In genomic region chr2:113198790-113199612, GRCh38 we compare ENCODE assay signal across 8 cellular contexts. TPM values are rescaled to one million over a fixed set of nuclear protein-coding genes. Genes with fewer than 3 reads are reported as not detected.
DNase-seq lines count a peak whose midpoint lies in the region; ATAC-seq and TF ChIP-seq lines count a peak whose summit lies in the region.

No MANE protein-coding gene starts in this region.

- DNase-seq in GM10266 (ENCODE audit: extremely low spot score) (peak; percentile 91), NCI-H2227 (lab: John Stamatoyannopoulos, UW; ENCODE audit: unreplicated experiment) (peak; percentile 93), dermis microvascular lymphatic vessel endothelial cell (ENCODE audit: low read depth in 2 of 2) (peak; percentile 23 to 67), right lobe of liver (peak; percentile 90 to 93 (median 91)), NOMO-1 (lab: John Stamatoyannopoulos, UW; ENCODE audit: unreplicated experiment in 2 of 2) (no peak)
- peak; percentile 85 for DNase-seq in activated CD4-positive, alpha-beta memory T cell treated with anti-CD3 and anti-CD28 coated beads for 36 hours
- peak; percentile 83 for DNase-seq in stimulated activated CD4-positive, alpha-beta T cell treated with anti-CD3 and anti-CD28 coated beads, Interleukin-4, amount 100 ng/mL, for 24 hours

- H3K36me3 ChIP-seq in right lobe of liver = peaks cover 0 to 30% (median 8%) of the 10 kb centered on the region in 4 donors

- CTCF ChIA-PET in activated CD4-positive, alpha-beta memory T cell treated with anti-CD3 and anti-CD28 coated beads for 36 hours (lab: Charles Lee) = interaction anchor here (0.6 to 16.4 kb wide), 34 partner anchors 10 to 192 kb away, joined by 3 to 308 read pairs (median 4); partner anchors contain the start of gene PSD4

- H3K27ac Mint-ChIP-seq in activated CD4-positive, alpha-beta memory T cell treated with anti-CD3 and anti-CD28 coated beads for 36 hours = peak overlapping the region; percentile 58

- no peaks in the 10 kb centered on the region for H3K9me3 Mint-ChIP-seq in activated CD4-positive, alpha-beta memory T cell treated with anti-CD3 and anti-CD28 coated beads for 36 hours

- H3K4me3 Mint-ChIP-seq in activated CD4-positive, alpha-beta memory T cell treated with anti-CD3 and anti-CD28 coated beads for 36 hours = no peak overlapping the region

- peaks cover 26% of the 10 kb centered on the region for H3K4me1 Mint-ChIP-seq in activated CD4-positive, alpha-beta memory T cell treated with anti-CD3 and anti-CD28 coated beads for 36 hours (ENCODE audit: low read depth)

- H3K27me3 ChIP-seq in right lobe of liver = no peaks in the 10 kb centered on the region

- H3K27ac ChIP-seq in right lobe of liver = peak overlapping the region; percentile 83 to 90 (median 88)

- H3K36me3 Mint-ChIP-seq in activated CD4-positive, alpha-beta memory T cell treated with anti-CD3 and anti-CD28 coated beads for 36 hours = peaks cover 65% of the 10 kb centered on the region

- H3K4me1 ChIP-seq in right lobe of liver = peaks cover 0 to 14% (median 9%) of the 10 kb centered on the region in 4 donors

- TF ChIP-seq POLR2A in right lobe of liver (IDR thresholded peaks at IDR 0.05) = peak; percentile 80

- POLR2A ChIA-PET in activated CD4-positive, alpha-beta memory T cell treated with anti-CD3 and anti-CD28 coated beads for 36 hours (lab: Charles Lee) = interaction anchor here (0.7 to 3.3 kb wide), 6 partner anchors 19 to 62 kb away, joined by 3 to 21 read pairs (median 4); partner anchors contain the start of gene PSD4

- no peaks in the 10 kb centered on the region for H3K27me3 Mint-ChIP-seq in activated CD4-positive, alpha-beta memory T cell treated with anti-CD3 and anti-CD28 coated beads for 36 hours

- no peaks in the 10 kb centered on the region for H3K9me3 ChIP-seq in right lobe of liver

- peak overlapping the region; percentile 72 to 85 (median 80) for H3K4me3 ChIP-seq in right lobe of liver

- 2% methylated on average over 9 of the region's 79 CpGs for WGBS in right lobe of liver (ENCODE audit: insufficient coverage, low coverage, low lambda C conversion rate, missing lambda C conversion rate)

- intact Hi-C loops in activated CD4-positive, alpha-beta memory T cell treated with anti-CD3 and anti-CD28 coated beads for 36 hours (cut with micrococcal nuclease) = loop anchor here (1.0 kb wide), 2 partner anchors 62 to 119 kb away; no protein-coding TSS in a partner anchor
- intact Hi-C loops in right lobe of liver (cut with DNase I) = loop anchor here (5.0 to 10.0 kb wide), 2 partner anchors 62 to 64 kb away; no protein-coding TSS in a partner anchor

- peak; percentile 79 for TF ChIP-seq CTCF in GM10266 (IDR thresholded peaks at IDR 0.05; ENCODE audit: control insufficient read depth, insufficient read depth, low read depth, missing control alignments)
- peak; percentile 95 to 99 (median 97) for TF ChIP-seq CTCF in right lobe of liver (IDR thresholded peaks at IDR 0.05)

- ATAC-seq in HG02798 (IDR thresholded peaks at IDR 0.05; ENCODE audit: poor library complexity, unreplicated experiment) (peak; percentile 83), right lobe of liver (peak; percentile 77 to 91 (median 86))

RNA-seq across cellular contexts. Expression of gene PSD4, which starts 25.2 kb away (rescaled TPM):
- total RNA-seq in activated CD4-positive, alpha-beta memory T cell treated with anti-CD3 and anti-CD28 coated beads for 36 hours = 100 to 1,000 TPM; 156 to 170 TPM
- total RNA-seq in dermis microvascular lymphatic vessel endothelial cell (0.39 and 0.51 TPM in 2 replicates), right lobe of liver (10 to 100 TPM; 38.0 to 77.8 (median 58.7) TPM)

Comparison
In these comparisons a context has a peak if more than half of its experiments do, and no peak if none do; other contexts are left out.
1. DNase-seq: peak in GM10266 (single experiment), NCI-H2227 (single experiment), activated CD4-positive, alpha-beta memory T cell treated with anti-CD3 and anti-CD28 coated beads for 36 hours (single experiment), dermis microvascular lymphatic vessel endothelial cell (2 of 2), right lobe of liver (3 of 3) and stimulated activated CD4-positive, alpha-beta T cell treated with anti-CD3 and anti-CD28 coated beads, Interleukin-4, amount 100 ng/mL, for 24 hours (single experiment); none in NOMO-1 (0 of 2).
2. RNA of gene PSD4, which starts 25.2 kb away (total RNA-seq): 156 to 170 TPM in activated CD4-positive, alpha-beta memory T cell treated with anti-CD3 and anti-CD28 coated beads for 36 hours and 38.0 to 77.8 TPM in right lobe of liver; 0.39 to 0.51 TPM in dermis microvascular lymphatic vessel endothelial cell; every median in the first group is over 10 times any median in the second.